In the genomic region with DNA sequence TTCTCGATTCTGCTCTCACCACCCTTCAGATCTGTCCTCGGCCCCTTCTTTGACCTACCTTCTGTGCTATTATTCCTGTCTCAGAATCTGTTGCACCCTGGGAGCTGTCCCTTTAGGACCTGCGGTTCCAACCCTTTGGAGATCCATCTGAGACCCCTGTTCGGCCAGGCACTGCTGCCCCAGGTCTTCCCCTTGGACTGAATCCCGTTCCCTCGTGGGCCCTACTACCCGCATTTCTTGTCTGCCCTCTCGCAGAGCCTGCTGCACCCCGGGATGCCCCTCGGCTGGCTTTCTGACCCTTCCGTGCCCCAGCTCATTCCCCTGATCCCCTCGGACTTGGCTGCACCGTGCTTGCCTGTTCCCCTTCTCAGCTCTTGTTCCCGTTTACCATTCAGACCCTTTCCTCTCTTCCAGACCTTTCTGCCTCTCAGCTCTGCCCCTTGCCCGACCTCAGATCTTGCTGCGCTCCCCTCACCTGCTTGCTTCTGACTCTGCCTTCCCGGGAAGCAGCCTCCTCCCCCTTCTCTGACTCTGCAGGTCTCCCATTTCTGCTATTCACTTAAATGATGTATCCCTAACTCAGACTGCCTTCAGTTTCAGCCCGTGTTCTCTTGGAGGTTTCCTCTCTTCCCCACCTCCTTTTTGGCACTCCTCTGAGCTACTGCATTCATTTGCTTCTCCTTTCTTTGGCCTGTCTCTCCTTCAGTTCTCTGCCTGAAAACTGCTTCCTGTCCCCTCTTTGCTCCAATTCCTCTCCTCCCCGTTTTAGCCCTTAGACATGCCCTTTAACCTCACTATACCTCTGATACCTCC, we compare ENCODE assay signal across 8 cellular contexts. TPM values are rescaled to one million over a fixed set of nuclear protein-coding genes. Genes with fewer than 3 reads are reported as not detected.
DNase-seq lines count a peak whose midpoint lies in the region; ATAC-seq, FAIRE-seq and TF ChIP-seq lines count a peak whose summit lies in the region.

No MANE protein-coding gene starts in this region.

- no peak overlapping the region for H3K4me3 Mint-ChIP-seq in activated CD4-positive, alpha-beta T cell treated with anti-CD3 and anti-CD28 coated beads, Interleukin-2, amount 10 ng/mL, durations not matched to agents 7 days and 5 days

- DNase-seq in A673 (ENCODE audit: low spot score) (peak; percentile 28), GM03348 (ENCODE audit: low spot score) (peak; percentile 9), SJCRH30 (peak in 1 of 2 experiments; percentile 41), right cardiac atrium (peak in 2 of 3 donors; percentile 58 to 66), spleen (no peak), H54 (ENCODE audit: insufficient read length, low spot score) (no peak), NCI-H2196 (lab: John Stamatoyannopoulos, UW; ENCODE audit: unreplicated experiment) (no peak)
- no peak for DNase-seq in activated CD4-positive, alpha-beta T cell treated with anti-CD3 and anti-CD28 coated beads, Interleukin-2, amount 10 ng/mL, durations not matched to agents 7 days and 5 days

- no peak for ATAC-seq in right cardiac atrium

- CTCF ChIA-PET in A673 (lab: Charles Lee), result no interaction called here
- CTCF ChIA-PET in activated CD4-positive, alpha-beta T cell treated with anti-CD3 and anti-CD28 coated beads, Interleukin-2, amount 10 ng/mL, durations not matched to agents 7 days and 5 days (lab: Charles Lee), result interaction anchor here (0.6 kb wide), 3 partner anchors 28 to 150 kb away, joined by 3 to 4 read pairs (median 3); no protein-coding TSS in a partner anchor

- H3K36me3 Mint-ChIP-seq in activated CD4-positive, alpha-beta T cell treated with anti-CD3 and anti-CD28 coated beads, Interleukin-2, amount 10 ng/mL, durations not matched to agents 7 days and 5 days (ENCODE audit: low read depth), result no peaks in the 10 kb centered on the region

- H3K4me3 ChIP-seq in A673 (ENCODE audit: low read depth, low read length, poor library complexity, severe bottlenecking) (peak overlapping the region; percentile 88), SJCRH30 (peak overlapping the region; percentile 81), right cardiac atrium (ENCODE audit: low read length) (peak overlapping the region; percentile 100), spleen (peak overlapping the region; percentile 77 to 96 (median 92))

- H3K9me3 Mint-ChIP-seq in activated CD4-positive, alpha-beta T cell treated with anti-CD3 and anti-CD28 coated beads, Interleukin-2, amount 10 ng/mL, durations not matched to agents 7 days and 5 days, result no peaks in the 10 kb centered on the region

- H3K9me3 ChIP-seq in A673 (ENCODE audit: low read depth, low read length, poor library complexity, severe bottlenecking) (no peaks in the 10 kb centered on the region), SJCRH30 (replicated peaks) (no peaks in the 10 kb centered on the region), right cardiac atrium (ENCODE audit: control insufficient read depth, low read length) (no peaks in the 10 kb centered on the region), spleen (no peaks in the 10 kb centered on the region)

- WGBS in right cardiac atrium, result 1% methylated on average over 19 of the region's 19 CpGs
- 1 to 2% (median 2%) methylated on average over 19 of the region's 19 CpGs for WGBS in spleen, 5 donors

- H3K4me1 ChIP-seq in A673 (ENCODE audit: insufficient read depth, low read length, poor library complexity, severe bottlenecking) (peaks cover 36% of the 10 kb centered on the region), SJCRH30 (peaks cover 23% of the 10 kb centered on the region), right cardiac atrium (ENCODE audit: control insufficient read depth, insufficient read depth, low read length) (peaks cover 17% of the 10 kb centered on the region), spleen (peaks cover 24 to 72% (median 57%) of the 10 kb centered on the region in 6 donors)

- TF ChIP-seq CTCF in A673 (conservative IDR thresholded peaks at IDR 0.05; ENCODE audit: low read depth, low read length), result no peak
- TF ChIP-seq CTCF in spleen (IDR thresholded peaks at IDR 0.05 in 8 of 11, conservative IDR thresholded peaks at IDR 0.05 in 3 of 11), result no peak

- FAIRE-seq in H54 (lab: Jason Lieb, UNC), result no peak

- H3K4me1 Mint-ChIP-seq in activated CD4-positive, alpha-beta T cell treated with anti-CD3 and anti-CD28 coated beads, Interleukin-2, amount 10 ng/mL, durations not matched to agents 7 days and 5 days, result peaks cover 18% of the 10 kb centered on the region

- no TSS peak for BruUV-seq in A673 (replicated peaks; lab: Mats Ljungman, UMichigan)

- no peaks in the 10 kb centered on the region for H3K27me3 Mint-ChIP-seq in activated CD4-positive, alpha-beta T cell treated with anti-CD3 and anti-CD28 coated beads, Interleukin-2, amount 10 ng/mL, durations not matched to agents 7 days and 5 days

- intact Hi-C loops in A673 (cut with micrococcal nuclease; ENCODE audit: unreplicated experiment) (no loop called here), right cardiac atrium (cut with DNase I) (loop anchor here in 3 of 4 donors (5.0 to 10.0 kb wide), 4 partner anchors 53 to 130 kb away; no protein-coding TSS in a partner anchor), spleen (cut with DNase I; ENCODE audit: low total_unique reads) (loop anchor here (5.0 kb wide), 1 partner anchor 125 kb away; no protein-coding TSS in a partner anchor)

- POLR2A ChIA-PET in A673 (lab: Charles Lee; ENCODE audit: low non-redundant PET), result no interaction called here
- POLR2A ChIA-PET in activated CD4-positive, alpha-beta T cell treated with anti-CD3 and anti-CD28 coated beads, Interleukin-2, amount 10 ng/mL, durations not matched to agents 7 days and 5 days (lab: Charles Lee), result no interaction called here

- H3K36me3 ChIP-seq in A673 (ENCODE audit: insufficient read depth, low read length, poor library complexity, severe bottlenecking) (peaks cover 3% of the 10 kb centered on the region), SJCRH30 (no peaks in the 10 kb centered on the region), spleen (peaks cover 0 to 6% (median 0%) of the 10 kb centered on the region in 6 donors)

- TF ChIP-seq POLR2A in spleen (IDR thresholded peaks at IDR 0.05), result no peak
- TF ChIP-seq POLR2A in H54 (IDR thresholded peaks at IDR 0.05; ENCODE audit: low read depth, low read length), result no peak

- H3K27ac ChIP-seq in A673 (ENCODE audit: low read depth, low read length, poor library complexity, severe bottlenecking), result peak overlapping the region; percentile 100
- H3K27ac ChIP-seq in SJCRH30, result peak overlapping the region; percentile 4; the same call in 1 of the 2 replicates
- peak overlapping the region; percentile 82 for H3K27ac ChIP-seq in right cardiac atrium (ENCODE audit: low read length)
- H3K27ac ChIP-seq in spleen, result peak overlapping the region in 7 of 8 donors; percentile 41 to 99 (median 98)

- H3K27me3 ChIP-seq in A673 (replicated peaks; ENCODE audit: insufficient read depth, low read depth, low read length, poor library complexity) (no peaks in the 10 kb centered on the region), SJCRH30 (no peaks in the 10 kb centered on the region), right cardiac atrium (ENCODE audit: control insufficient read depth, insufficient read depth) (no peaks in the 10 kb centered on the region), spleen (replicated peaks in 1 of 7) (no peaks in the 10 kb centered on the region)

- no peak overlapping the region for H3K27ac Mint-ChIP-seq in activated CD4-positive, alpha-beta T cell treated with anti-CD3 and anti-CD28 coated beads, Interleukin-2, amount 10 ng/mL, durations not matched to agents 7 days and 5 days

RNA-seq across cellular contexts. Expression of gene ARHGAP35, which starts 1.1 kb away (rescaled TPM):
- total RNA-seq in A673 (2021) (76.5 and 76.7 TPM in 2 replicates), right cardiac atrium (10 to 100 TPM; 71.5 to 85.6 (median 77.1) TPM), spleen (10 to 100 TPM; 26.0 to 49.4 (median 42.9) TPM)
- total RNA-seq in SJCRH30 (2014; rRNA removed; shearing (Covaris generic)), result 44.0 and 49.5 TPM in 2 replicates
- polyA plus RNA-seq in right cardiac atrium (46.6 TPM), spleen (10 to 100 TPM in 1 of 3 donors, 1 to 10 TPM in 2; 2.3 to 10.8 (median 3.0) TPM)
- total RNA-seq in activated CD4-positive, alpha-beta T cell treated with anti-CD3 and anti-CD28 coated beads, Interleukin-2, amount 10 ng/mL, durations not matched to agents 7 days and 5 days, result 10 to 100 TPM; 24.7 to 25.5 TPM

RNA-seq across cellular contexts. Expression of gene AP2S1, which starts 11.3 kb away (rescaled TPM):
- total RNA-seq in A673 (2021) (226 and 241 TPM in 2 replicates), right cardiac atrium (100 to 1,000 TPM in 1 of 4 donors, 10 to 100 TPM in 3; 83.0 to 102 (median 93.9) TPM), spleen (100 to 1,000 TPM in 4 of 7 donors, 10 to 100 TPM in 3; 58.0 to 144 (median 116) TPM)
- 133 and 139 TPM in 2 replicates for total RNA-seq in SJCRH30 (2014; rRNA removed; shearing (Covaris generic))
- polyA plus RNA-seq in right cardiac atrium (90.5 TPM), spleen (100 to 1,000 TPM in 2 of 3 donors, 10 to 100 TPM in 1; 69.3 to 145 (median 104) TPM)
- 100 to 1,000 TPM; 130 to 136 TPM for total RNA-seq in activated CD4-positive, alpha-beta T cell treated with anti-CD3 and anti-CD28 coated beads, Interleukin-2, amount 10 ng/mL, durations not matched to agents 7 days and 5 days

Comparison
In these comparisons a context has a peak if more than half of its experiments do, and no peak if none do; other contexts are left out.
1. DNase-seq: peak in A673 (single experiment), GM03348 (single experiment) and right cardiac atrium (2 of 3); none in spleen (single experiment), H54 (single experiment), NCI-H2196 (single experiment) and activated CD4-positive, alpha-beta T cell treated with anti-CD3 and anti-CD28 coated beads, Interleukin-2, amount 10 ng/mL, durations not matched to agents 7 days and 5 days (single experiment).
2. H3K27ac ChIP-seq: peak in every context shown above with its lines; median percentile 100 in A673; 98 in spleen; 82 in right cardiac atrium; 4 in SJCRH30.
3. Peak in every context shown above with its lines, with median percentiles within 50 percentile points of each other: H3K4me3 ChIP-seq.